8 cellular contexts compared by ENCODE assay signal in the genomic region with DNA sequence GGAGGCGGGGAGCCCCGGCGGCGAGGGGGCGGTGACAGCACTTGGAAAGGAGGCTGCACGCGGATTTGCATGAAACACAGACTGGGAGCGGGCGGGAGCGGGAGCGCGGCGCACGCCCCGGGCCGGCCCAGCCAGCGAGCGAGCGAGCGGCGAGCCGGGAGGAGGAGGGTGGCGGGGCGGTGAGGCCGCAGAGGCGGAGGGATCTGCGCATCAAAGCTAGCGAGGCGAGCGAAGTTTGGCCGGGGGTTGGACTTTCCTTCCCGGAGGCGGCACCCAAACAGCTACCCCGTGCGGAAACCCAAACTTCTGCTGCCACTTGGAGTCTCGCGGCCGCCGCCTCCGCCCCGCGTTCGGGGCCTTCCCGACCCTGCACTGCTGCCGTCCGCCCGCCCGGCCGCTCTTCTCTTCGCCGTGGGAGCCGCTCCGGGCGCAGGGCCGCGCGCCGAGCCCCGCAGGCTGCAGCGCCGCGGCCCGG. TPM values are rescaled to one million over a fixed set of nuclear protein-coding genes. Genes with fewer than 3 reads are reported as not detected.
A peak's percentile ranks its signal among the peaks of the same experiment; 100 is the strongest.
DNase-seq lines count a peak whose midpoint lies in the region; ATAC-seq, FAIRE-seq and TF ChIP-seq lines count a peak whose summit lies in the region.

A gene (plus strand): TSS at position 72 of the 475 bp plus-strand sequence. CDS start 553 bp downstream, outside the sequence.

- DNase-seq in COR-L47 (lab: John Stamatoyannopoulos, UW) (peak; percentile 19), left ventricle myocardium inferior (peak; percentile 93), prostate gland (ENCODE audit: low spot score) (peak; percentile 91), urothelium cell line (ENCODE audit: low spot score) (peak; percentile 93)

- H3K36me3 ChIP-seq in left ventricle myocardium inferior: no peaks in the 10 kb centered on the region
- no peaks in the 10 kb centered on the region for H3K36me3 ChIP-seq in prostate gland

- peaks cover 40% of the 10 kb centered on the region for H3K36me3 Mint-ChIP-seq in T-helper 1 cell treated with Interleukin-12 subunit alpha and Interleukin-12 subunit beta and Interleukin-4 antibody, amounts not matched to agents 30 μg/mL and 1 μg/mL, for 36 hours (ENCODE audit: low read depth)

- peak; percentile 28; the same call in 1 of the 2 replicates for TF ChIP-seq RAD21 in Ishikawa (IDR thresholded peaks at IDR 0.05; ENCODE audit: low read depth)

- whole genome bisulfite sequencing in prostate gland: under 1% methylated on average over 38 of the region's 63 CpGs

- intact Hi-C loops in left ventricle myocardium inferior (cut with micrococcal nuclease) (no loop called here), prostate gland (cut with DNase I) (loop anchor here (5.0 to 10.0 kb wide), 5 partner anchors 57 to 237 kb away; a partner anchor contains a TSS)

- peak; percentile 27 for TF ChIP-seq CTCF in left ventricle myocardium inferior (IDR thresholded peaks at IDR 0.05; ENCODE audit: borderline replicate concordance)
- TF ChIP-seq CTCF in prostate gland (IDR thresholded peaks at IDR 0.05): no peak

- peak within 1 kb of the TSS; percentile 72 for H3K27ac ChIP-seq in angular gyrus (ENCODE audit: low read depth, low read length)
- H3K27ac ChIP-seq in left ventricle myocardium inferior (replicated peaks): peak within 1 kb of the TSS; percentile 96
- peak within 1 kb of the TSS; percentile 87 to 89 for H3K27ac ChIP-seq in prostate gland

- peak; percentile 50 for ATAC-seq in GM21360 (IDR thresholded peaks at IDR 0.05; ENCODE audit: unreplicated experiment)

- peak within 1 kb of the TSS; percentile 90 for H3K27ac Mint-ChIP-seq in T-helper 1 cell treated with Interleukin-12 subunit alpha and Interleukin-12 subunit beta and Interleukin-4 antibody, amounts not matched to agents 30 μg/mL and 1 μg/mL, for 36 hours

- H3K9me3 ChIP-seq in left ventricle myocardium inferior (replicated peaks): no peaks in the 10 kb centered on the region
- H3K9me3 ChIP-seq in prostate gland: no peaks in the 10 kb centered on the region

- FAIRE-seq in urothelium cell line (lab: Jason Lieb, UNC): no peak

- peak; percentile 89 for TF ChIP-seq POLR2A in prostate gland (IDR thresholded peaks at IDR 0.05)

- H3K4me3 ChIP-seq in left ventricle myocardium inferior: peak within 1 kb of the TSS; percentile 91
- peak within 1 kb of the TSS; percentile 81 to 92 for H3K4me3 ChIP-seq in prostate gland

- H3K27me3 Mint-ChIP-seq in T-helper 1 cell treated with Interleukin-12 subunit alpha and Interleukin-12 subunit beta and Interleukin-4 antibody, amounts not matched to agents 30 μg/mL and 1 μg/mL, for 36 hours (ENCODE audit: low read depth): peaks cover 19% of the 10 kb centered on the region

- TF ChIP-seq EP300 in Ishikawa (IDR thresholded peaks at IDR 0.05; ENCODE audit: borderline replicate concordance): 0 out of 2 replicates have a peak, but pooled peaks have one; percentile 27

- H3K4me1 ChIP-seq in left ventricle myocardium inferior: peaks cover 60% of the 10 kb centered on the region
- H3K4me1 ChIP-seq in prostate gland (replicated peaks): peaks cover 6% of the 10 kb centered on the region

- H3K27me3 ChIP-seq in left ventricle myocardium inferior (ENCODE audit: low read depth): no peaks in the 10 kb centered on the region
- H3K27me3 ChIP-seq in prostate gland (replicated peaks; ENCODE audit: insufficient read depth): no peaks in the 10 kb centered on the region

- H3K9me3 Mint-ChIP-seq in T-helper 1 cell treated with Interleukin-12 subunit alpha and Interleukin-12 subunit beta and Interleukin-4 antibody, amounts not matched to agents 30 μg/mL and 1 μg/mL, for 36 hours: no peaks in the 10 kb centered on the region

- peaks cover 52% of the 10 kb centered on the region for H3K4me1 Mint-ChIP-seq in T-helper 1 cell treated with Interleukin-12 subunit alpha and Interleukin-12 subunit beta and Interleukin-4 antibody, amounts not matched to agents 30 μg/mL and 1 μg/mL, for 36 hours (ENCODE audit: low read depth)

- H3K4me3 Mint-ChIP-seq in T-helper 1 cell treated with Interleukin-12 subunit alpha and Interleukin-12 subunit beta and Interleukin-4 antibody, amounts not matched to agents 30 μg/mL and 1 μg/mL, for 36 hours: peak within 1 kb of the TSS; percentile 96

TF ChIP-seq in Ishikawa, 13 proteins besides CTCF, POLR2A, EP300 and RAD21:
- TF ChIP-seq ZBTB7A (IDR thresholded peaks at IDR 0.05; ENCODE audit: low read depth) (no peak), FOXM1 (IDR thresholded peaks at IDR 0.05; ENCODE audit: borderline replicate concordance, low read depth) (no peak), CEBPB (IDR thresholded peaks at IDR 0.05) (no peak), NFIC (IDR thresholded peaks at IDR 0.05) (0 out of 2 replicates have a peak, but pooled peaks have one; percentile 6), TEAD4 (IDR thresholded peaks at IDR 0.05) (no peak), TAF1 (IDR thresholded peaks at IDR 0.05; ENCODE audit: low read depth) (peak; percentile 52; the same call in 1 of the 2 replicates), YY1 (IDR thresholded peaks at IDR 0.05; ENCODE audit: low read depth) (0 out of 2 replicates have a peak, but pooled peaks have one; percentile 32), CREB1 (IDR thresholded peaks at IDR 0.05; ENCODE audit: low read depth) (no peak), EGR1 (IDR thresholded peaks at IDR 0.05) (no peak)
- TF ChIP-seq, protein P1, sequence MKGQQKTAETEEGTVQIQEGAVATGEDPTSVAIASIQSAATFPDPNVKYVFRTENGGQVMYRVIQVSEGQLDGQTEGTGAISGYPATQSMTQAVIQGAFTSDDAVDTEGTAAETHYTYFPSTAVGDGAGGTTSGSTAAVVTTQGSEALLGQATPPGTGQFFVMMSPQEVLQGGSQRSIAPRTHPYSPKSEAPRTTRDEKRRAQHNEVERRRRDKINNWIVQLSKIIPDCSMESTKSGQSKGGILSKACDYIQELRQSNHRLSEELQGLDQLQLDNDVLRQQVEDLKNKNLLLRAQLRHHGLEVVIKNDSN (IDR thresholded peaks at IDR 0.05): no peak
- TF ChIP-seq, protein P2, sequence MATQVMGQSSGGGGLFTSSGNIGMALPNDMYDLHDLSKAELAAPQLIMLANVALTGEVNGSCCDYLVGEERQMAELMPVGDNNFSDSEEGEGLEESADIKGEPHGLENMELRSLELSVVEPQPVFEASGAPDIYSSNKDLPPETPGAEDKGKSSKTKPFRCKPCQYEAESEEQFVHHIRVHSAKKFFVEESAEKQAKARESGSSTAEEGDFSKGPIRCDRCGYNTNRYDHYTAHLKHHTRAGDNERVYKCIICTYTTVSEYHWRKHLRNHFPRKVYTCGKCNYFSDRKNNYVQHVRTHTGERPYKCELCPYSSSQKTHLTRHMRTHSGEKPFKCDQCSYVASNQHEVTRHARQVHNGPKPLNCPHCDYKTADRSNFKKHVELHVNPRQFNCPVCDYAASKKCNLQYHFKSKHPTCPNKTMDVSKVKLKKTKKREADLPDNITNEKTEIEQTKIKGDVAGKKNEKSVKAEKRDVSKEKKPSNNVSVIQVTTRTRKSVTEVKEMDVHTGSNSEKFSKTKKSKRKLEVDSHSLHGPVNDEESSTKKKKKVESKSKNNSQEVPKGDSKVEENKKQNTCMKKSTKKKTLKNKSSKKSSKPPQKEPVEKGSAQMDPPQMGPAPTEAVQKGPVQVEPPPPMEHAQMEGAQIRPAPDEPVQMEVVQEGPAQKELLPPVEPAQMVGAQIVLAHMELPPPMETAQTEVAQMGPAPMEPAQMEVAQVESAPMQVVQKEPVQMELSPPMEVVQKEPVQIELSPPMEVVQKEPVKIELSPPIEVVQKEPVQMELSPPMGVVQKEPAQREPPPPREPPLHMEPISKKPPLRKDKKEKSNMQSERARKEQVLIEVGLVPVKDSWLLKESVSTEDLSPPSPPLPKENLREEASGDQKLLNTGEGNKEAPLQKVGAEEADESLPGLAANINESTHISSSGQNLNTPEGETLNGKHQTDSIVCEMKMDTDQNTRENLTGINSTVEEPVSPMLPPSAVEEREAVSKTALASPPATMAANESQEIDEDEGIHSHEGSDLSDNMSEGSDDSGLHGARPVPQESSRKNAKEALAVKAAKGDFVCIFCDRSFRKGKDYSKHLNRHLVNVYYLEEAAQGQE (IDR thresholded peaks at IDR 0.05; ENCODE audit: low read depth): no peak
- TF ChIP-seq, protein P3, sequence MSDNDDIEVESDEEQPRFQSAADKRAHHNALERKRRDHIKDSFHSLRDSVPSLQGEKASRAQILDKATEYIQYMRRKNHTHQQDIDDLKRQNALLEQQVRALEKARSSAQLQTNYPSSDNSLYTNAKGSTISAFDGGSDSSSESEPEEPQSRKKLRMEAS (IDR thresholded peaks at IDR 0.05): peak; percentile 53

RNA-seq across cellular contexts. Expression of the gene that starts here (rescaled TPM):
- total RNA-seq in left ventricle myocardium inferior (18.8 TPM), prostate gland (10 to 100 TPM; 30.6 to 45.4 TPM)

Comparison
In these comparisons a context has a peak if more than half of its experiments do, and no peak if none do; other contexts are left out.
1. Peak in every context shown above with its lines: DNase-seq, ATAC-seq, H3K4me3 ChIP-seq and H3K27ac ChIP-seq.
2. DNase-seq: peak in every context shown above with its lines; median percentile 93 in left ventricle myocardium inferior; 93 in urothelium cell line; 91 in prostate gland; 19 in COR-L47.